Comparison of ENCODE assay signal across 23 cellular contexts in the genomic region with DNA sequence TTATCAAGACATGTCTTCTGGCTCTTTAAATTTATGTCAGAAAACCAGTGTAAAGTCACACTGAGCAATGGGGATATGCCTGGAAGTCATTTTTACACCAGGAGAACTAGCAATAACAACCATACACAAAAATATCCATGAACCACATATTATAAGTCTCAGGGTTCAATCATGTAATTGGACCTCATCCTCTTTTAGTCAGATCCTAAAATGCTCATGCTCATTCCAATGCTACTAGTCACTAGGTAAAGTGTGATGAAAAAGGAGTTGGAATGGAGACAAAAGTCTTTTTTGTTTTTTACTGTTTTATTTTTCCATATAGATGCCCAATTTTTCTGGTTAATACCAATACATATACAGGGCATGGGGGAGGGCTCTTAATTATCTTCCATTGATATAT.
DNase-seq lines count a peak whose midpoint lies in the region; ATAC-seq and TF ChIP-seq lines count a peak whose summit lies in the region.
"Had no signal": no experiment of that assay in that cellular context is flagged by ENCODE, and none has a peak within 500 bp of the region (broad histone marks: within the 10 kb centered on the region; RNA-seq: fewer than 3 reads in every experiment).

No MANE protein-coding gene starts in this region.

- H3K27me3 ChIP-seq in osteoblast (ENCODE audit: insufficient read depth, low read length), result no peaks in the 10 kb centered on the region
- H3K27me3 ChIP-seq: right atrium auricular region, upper lobe of left lung had no signal

- H3K4me3 ChIP-seq in choroid plexus epithelial cell (ENCODE audit: low read depth, low read length) (no peak overlapping the region), osteoblast (ENCODE audit: insufficient read depth, low read length) (no peak overlapping the region)
- H3K4me3 ChIP-seq: right atrium auricular region, upper lobe of left lung had no signal

- CTCF ChIA-PET in activated naive CD4-positive, alpha-beta T cell treated with anti-CD3 and anti-CD28 coated beads, Interleukin-2, amount 10 ng/mL, durations not matched to agents 7 days and 5 days (lab: Charles Lee), result no interaction called here

- H3K27ac ChIP-seq in osteoblast (ENCODE audit: low read depth, low read length), result no peak overlapping the region
- H3K27ac ChIP-seq: right atrium auricular region, upper lobe of left lung had no signal

- DNase-seq in ELR (ENCODE audit: low read depth), result peak; percentile 78
- DNase-seq in NCI-H226, result peak; percentile 54
- peak; percentile 17 for DNase-seq in choroid plexus epithelial cell (ENCODE audit: low read depth)
- no peak for DNase-seq in osteoblast (ENCODE audit: insufficient read length, low spot score, missing footprints)
- no peak for DNase-seq in NCI-H82 (lab: John Stamatoyannopoulos, UW)
- no peak for DNase-seq in activated naive CD4-positive, alpha-beta T cell treated with anti-CD3 and anti-CD28 coated beads, Interleukin-2, amount 10 ng/mL, durations not matched to agents 7 days and 5 days
- DNase-seq in SHP77 (lab: John Stamatoyannopoulos, UW), result no peak
- DNase-seq: activated naive CD4-positive, alpha-beta T cell treated with Interleukin-2 at 50 U/mL for 16 hours; activated T-cell treated with anti-CD3 and anti-CD28 coated beads, Interleukin-2, amount 50 U/mL, for 1 hour; amygdala; naive thymus-derived CD4-positive, alpha-beta T cell; NCI-H1092; NCI-H187 treated with DMSO at 0.1 percent for 48 hours; NCI-H748 treated with DMSO at 0.1 percent for 48 hours; stimulated activated CD8-positive, alpha-beta memory T cell treated with anti-CD3 and anti-CD28 coated beads, Interleukin-4, amount 100 ng/mL, for 48 hours; upper lobe of left lung had no signal

- ATAC-seq in stimulated activated memory B cell treated with anti-CD40 and anti-IgM and Interleukin-4, amounts not matched to agents 10 μg/mL and 1 μg/mL and 100 μg/mL, for 72 hours, result no peak
- ATAC-seq: activated CD4-positive, CD25-positive, alpha-beta regulatory T cell treated with anti-CD3 and anti-CD28 coated beads, Interleukin-2, amount 50 U/mL, for 24 hours; naive thymus-derived CD4-positive, alpha-beta T cell; Right ventricle myocardium inferior had no signal

- H3K9me3 Mint-ChIP-seq in stimulated activated memory B cell treated with anti-CD40 and anti-IgM and Interleukin-4, amounts not matched to agents 10 μg/mL and 1 μg/mL and 100 μg/mL, for 72 hours, result no peaks in the 10 kb centered on the region
- H3K9me3 Mint-ChIP-seq in activated naive CD4-positive, alpha-beta T cell treated with anti-CD3 and anti-CD28 coated beads, Interleukin-2, amount 10 ng/mL, durations not matched to agents 7 days and 5 days, result no peaks in the 10 kb centered on the region
- H3K9me3 Mint-ChIP-seq: memory B cell had no signal

- H3K9me3 ChIP-seq in osteoblast (ENCODE audit: low read depth, low read length), result no peaks in the 10 kb centered on the region
- H3K9me3 ChIP-seq: right atrium auricular region, upper lobe of left lung had no signal

- H3K36me3 ChIP-seq in osteoblast (ENCODE audit: insufficient read depth, low read length), result no peaks in the 10 kb centered on the region
- H3K36me3 ChIP-seq: right atrium auricular region, upper lobe of left lung had no signal

- no peak overlapping the region for H3K27ac Mint-ChIP-seq in stimulated activated memory B cell treated with anti-CD40 and anti-IgM and Interleukin-4, amounts not matched to agents 10 μg/mL and 1 μg/mL and 100 μg/mL, for 72 hours
- no peak overlapping the region for H3K27ac Mint-ChIP-seq in activated naive CD4-positive, alpha-beta T cell treated with anti-CD3 and anti-CD28 coated beads, Interleukin-2, amount 10 ng/mL, durations not matched to agents 7 days and 5 days
- H3K27ac Mint-ChIP-seq: CD14-positive monocyte; memory B cell; naive thymus-derived CD4-positive, alpha-beta T cell had no signal

- H3K4me3 Mint-ChIP-seq in stimulated activated memory B cell treated with anti-CD40 and anti-IgM and Interleukin-4, amounts not matched to agents 10 μg/mL and 1 μg/mL and 100 μg/mL, for 72 hours, result no peak overlapping the region
- no peak overlapping the region for H3K4me3 Mint-ChIP-seq in activated naive CD4-positive, alpha-beta T cell treated with anti-CD3 and anti-CD28 coated beads, Interleukin-2, amount 10 ng/mL, durations not matched to agents 7 days and 5 days
- H3K4me3 Mint-ChIP-seq: CD14-positive monocyte; central memory CD8-positive, alpha-beta T cell; memory B cell; naive thymus-derived CD4-positive, alpha-beta T cell had no signal

- H3K4me1 ChIP-seq in osteoblast (ENCODE audit: insufficient read depth, low read length), result peaks cover 10% of the 10 kb centered on the region
- H3K4me1 ChIP-seq: right atrium auricular region, upper lobe of left lung had no signal

- no peaks in the 10 kb centered on the region for H4K20me1 ChIP-seq in osteoblast (ENCODE audit: insufficient read depth, low read length)

- H3K79me2 ChIP-seq in osteoblast (ENCODE audit: insufficient read depth, low read length), result no peaks in the 10 kb centered on the region

- H3K27me3 Mint-ChIP-seq in stimulated activated memory B cell treated with anti-CD40 and anti-IgM and Interleukin-4, amounts not matched to agents 10 μg/mL and 1 μg/mL and 100 μg/mL, for 72 hours, result no peaks in the 10 kb centered on the region
- H3K27me3 Mint-ChIP-seq in activated naive CD4-positive, alpha-beta T cell treated with anti-CD3 and anti-CD28 coated beads, Interleukin-2, amount 10 ng/mL, durations not matched to agents 7 days and 5 days, result no peaks in the 10 kb centered on the region
- H3K27me3 Mint-ChIP-seq: central memory CD8-positive, alpha-beta T cell; memory B cell; naive thymus-derived CD4-positive, alpha-beta T cell had no signal

- H3K4me2 ChIP-seq in osteoblast (ENCODE audit: insufficient read depth, low read length), result peak overlapping the region; percentile 23

- no peaks in the 10 kb centered on the region for H3K36me3 Mint-ChIP-seq in stimulated activated memory B cell treated with anti-CD40 and anti-IgM and Interleukin-4, amounts not matched to agents 10 μg/mL and 1 μg/mL and 100 μg/mL, for 72 hours
- no peaks in the 10 kb centered on the region for H3K36me3 Mint-ChIP-seq in activated naive CD4-positive, alpha-beta T cell treated with anti-CD3 and anti-CD28 coated beads, Interleukin-2, amount 10 ng/mL, durations not matched to agents 7 days and 5 days
- H3K36me3 Mint-ChIP-seq: CD14-positive monocyte; memory B cell; naive thymus-derived CD4-positive, alpha-beta T cell had no signal

- no peaks in the 10 kb centered on the region for H3K4me1 Mint-ChIP-seq in stimulated activated memory B cell treated with anti-CD40 and anti-IgM and Interleukin-4, amounts not matched to agents 10 μg/mL and 1 μg/mL and 100 μg/mL, for 72 hours
- H3K4me1 Mint-ChIP-seq in activated naive CD4-positive, alpha-beta T cell treated with anti-CD3 and anti-CD28 coated beads, Interleukin-2, amount 10 ng/mL, durations not matched to agents 7 days and 5 days, result no peaks in the 10 kb centered on the region
- H3K4me1 Mint-ChIP-seq: CD14-positive monocyte; central memory CD8-positive, alpha-beta T cell; memory B cell; naive thymus-derived CD4-positive, alpha-beta T cell had no signal

- TF ChIP-seq CTCF in choroid plexus epithelial cell (conservative IDR thresholded peaks at IDR 0.05; ENCODE audit: low read depth, low read length) (no peak), osteoblast (IDR thresholded peaks at IDR 0.05; ENCODE audit: extremely low read depth, low read depth, low read length) (no peak)

- no peak overlapping the region for H2AFZ ChIP-seq in osteoblast (ENCODE audit: low read length)

Comparison
In these comparisons a context has a peak if more than half of its experiments do, and no peak if none do; other contexts are left out.
1. DNase-seq: peak in ELR (single experiment), NCI-H226 (single experiment) and choroid plexus epithelial cell (single experiment); none in osteoblast (single experiment), NCI-H82 (single experiment), activated naive CD4-positive, alpha-beta T cell treated with anti-CD3 and anti-CD28 coated beads, Interleukin-2, amount 10 ng/mL, durations not matched to agents 7 days and 5 days (single experiment) and SHP77 (0 of 2).